12 cellular contexts compared by ENCODE assay signal in the genomic region with DNA sequence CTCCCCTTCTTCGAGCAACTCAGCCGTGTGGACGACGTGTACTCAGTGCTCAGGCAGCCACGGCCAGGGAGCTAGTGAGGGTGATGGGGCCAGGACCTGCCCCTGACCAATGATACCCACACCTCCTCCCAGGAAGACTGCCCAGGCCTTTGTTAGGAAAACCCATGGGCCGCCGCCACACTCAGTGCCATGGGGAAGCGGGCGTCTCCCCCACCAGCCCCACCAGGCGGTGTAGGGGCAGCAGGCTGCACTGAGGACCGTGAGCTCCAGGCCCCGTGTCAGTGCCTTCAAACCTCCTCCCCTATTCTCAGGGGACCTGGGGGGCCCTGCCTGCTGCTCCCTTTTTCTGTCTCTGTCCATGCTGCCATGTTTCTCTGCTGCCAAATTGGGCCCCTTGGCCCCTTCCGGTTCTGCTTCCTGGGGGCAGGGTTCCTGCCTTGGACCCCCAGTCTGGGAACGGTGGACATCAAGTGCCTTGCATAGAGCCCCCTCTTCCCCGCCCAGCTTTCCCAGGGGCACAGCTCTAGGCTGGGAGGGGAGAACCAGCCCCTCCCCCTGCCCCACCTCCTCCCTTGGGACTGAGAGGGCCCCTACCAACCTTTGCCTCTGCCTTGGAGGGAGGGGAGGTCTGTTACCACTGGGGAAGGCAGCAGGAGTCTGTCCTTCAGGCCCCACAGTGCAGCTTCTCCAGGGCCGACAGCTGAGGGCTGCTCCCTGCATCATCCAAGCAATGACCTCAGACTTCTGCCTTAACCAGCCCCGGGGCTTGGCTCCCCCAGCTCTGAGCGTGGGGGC. TPM values are rescaled to one million over a fixed set of nuclear protein-coding genes. Genes with fewer than 3 reads are reported as not detected.
DNase-seq lines count a peak whose midpoint lies in the region; ATAC-seq and TF ChIP-seq lines count a peak whose summit lies in the region.
"Had no signal": no experiment of that assay in that cellular context is flagged by ENCODE, and none has a peak within 500 bp of the region (broad histone marks: within the 10 kb centered on the region; RNA-seq: fewer than 3 reads in every experiment).

No MANE protein-coding gene starts in this region.

- H3K27ac ChIP-seq in CD4-positive, alpha-beta memory T cell (ENCODE audit: low read depth, low read length): no peak overlapping the region
- H3K27ac ChIP-seq in Panc1 (ENCODE audit: low read length): peak overlapping the region; percentile 94
- peak overlapping the region in 9 of 10 donors; percentile 84 to 95 (median 92) for H3K27ac ChIP-seq in heart right ventricle
- peak overlapping the region; percentile 86 to 99 for H3K27ac ChIP-seq in prostate gland

- no peaks in the 10 kb centered on the region for H3K9me3 ChIP-seq in CD4-positive, alpha-beta memory T cell (ENCODE audit: control insufficient read depth in 1 of 2, low read length in 2 of 2)
- H3K9me3 ChIP-seq in Panc1 (ENCODE audit: control insufficient read depth, insufficient read depth, low read depth, low read length) (no peaks in the 10 kb centered on the region), heart right ventricle (no peaks in the 10 kb centered on the region), prostate gland (no peaks in the 10 kb centered on the region)

- H3K9me3 Mint-ChIP-seq in CD4-positive, alpha-beta memory T cell: no peaks in the 10 kb centered on the region
- H3K9me3 Mint-ChIP-seq: activated naive CD4-positive, alpha-beta T cell treated with anti-CD3 and anti-CD28 coated beads, Interleukin-2, amount 50 U/mL, for 24 hours had no signal

- peak overlapping the region; percentile 9 to 100 (median 93) for H3K27ac Mint-ChIP-seq in CD4-positive, alpha-beta memory T cell

- CTCF ChIA-PET in CD4-positive, alpha-beta memory T cell (lab: Charles Lee; ENCODE audit: partially characterized antibody): interaction anchor here (1.0 to 2.2 kb wide), 5 partner anchors 8 to 132 kb away, joined by 3 to 10 read pairs (median 4); no protein-coding TSS in a partner anchor
- CTCF ChIA-PET in Panc1 (lab: Charles Lee): interaction anchor here (1.1 kb wide), 1 partner anchor 61 kb away, joined by 3 read pairs; no protein-coding TSS in a partner anchor

- ATAC-seq in Panc1 (no peak), heart right ventricle (no peak), omental fat pad (ENCODE audit: low FRiP score) (no peak)

- in situ Hi-C loops in Panc1 (cut with HindIII; ENCODE audit: low pct_unique_long_range_greater_than_20kb, low sequenced_read_pairs): no loop called here

- peaks cover 31 to 70% (median 50%) of the 10 kb centered on the region in 4 donors for H3K4me1 Mint-ChIP-seq in CD4-positive, alpha-beta memory T cell

- H3K4me3 Mint-ChIP-seq in CD4-positive, alpha-beta memory T cell: peak overlapping the region in 3 of 8 donors; percentile 21 to 35 (median 29)

- 63 to 65% methylated on average over 18 of the region's 18 CpGs for WGBS in heart right ventricle, 2 donors
- 61% methylated on average over 13 of the region's 18 CpGs for WGBS in prostate gland

- intact Hi-C loops in CD4-positive, alpha-beta memory T cell (cut with micrococcal nuclease): loop anchor here (5.0 kb wide), 3 partner anchors 48 to 983 kb away; partner anchors contain the start of gene DNPEP
- intact Hi-C loops in Panc1 (cut with micrococcal nuclease; ENCODE audit: unreplicated experiment): loop anchor here (5.0 kb wide), 1 partner anchor 58 kb away; no protein-coding TSS in a partner anchor
- intact Hi-C loops in heart right ventricle (cut with DNase I): loop anchor here in 8 of 10 donors (5.0 to 10.0 kb wide), 6 partner anchors 58 to 253 kb away; partner anchors contain the start of genes BCS1L (in 3 of the 8) and ZNF142 (in 3 of the 8)
- intact Hi-C loops in prostate gland (cut with DNase I): loop anchor here (5.0 kb wide), 1 partner anchor 48 kb away; no protein-coding TSS in a partner anchor

- BruUV-seq in Panc1 (replicated peaks; lab: Mats Ljungman, UMichigan): no TSS peak

- DNase-seq in CD4-positive, alpha-beta memory T cell: peak in 1 of 5 donors; percentile 43
- DNase-seq in Panc1 (ENCODE audit: low read depth, low spot score) (no peak), heart right ventricle (no peak), prostate gland (ENCODE audit: low spot score) (no peak), NCI-H146 (lab: John Stamatoyannopoulos, UW) (no peak), omental fat pad (ENCODE audit: low spot score) (no peak), NCI-H146 treated with DMSO at 0.1 percent for 48 hours (lab: John Stamatoyannopoulos, UW; ENCODE audit: unreplicated experiment) (no peak), putamen (ENCODE audit: low spot score) (no peak)

- peaks cover 66% of the 10 kb centered on the region for H3K4me1 ChIP-seq in CD4-positive, alpha-beta memory T cell (ENCODE audit: insufficient read depth, low read length)
- H3K4me1 ChIP-seq in Panc1 (ENCODE audit: control insufficient read depth, insufficient read depth, low read length): peaks cover 55% of the 10 kb centered on the region
- peaks cover 30 to 69% (median 55%) of the 10 kb centered on the region in 9 donors for H3K4me1 ChIP-seq in heart right ventricle
- H3K4me1 ChIP-seq in prostate gland (replicated peaks): peaks cover 25% of the 10 kb centered on the region

- no peak for TF ChIP-seq POLR2A in prostate gland (IDR thresholded peaks at IDR 0.05)

- H3K27me3 Mint-ChIP-seq in CD4-positive, alpha-beta memory T cell: no peaks in the 10 kb centered on the region
- H3K27me3 Mint-ChIP-seq: activated naive CD4-positive, alpha-beta T cell treated with anti-CD3 and anti-CD28 coated beads, Interleukin-2, amount 50 U/mL, for 24 hours had no signal

- peaks cover 6 to 43% of the 10 kb centered on the region in 2 donors for H3K36me3 Mint-ChIP-seq in CD4-positive, alpha-beta memory T cell

- H3K4me3 ChIP-seq in CD4-positive, alpha-beta memory T cell (ENCODE audit: low read length in 2 of 2): no peak overlapping the region
- no peak overlapping the region for H3K4me3 ChIP-seq in Panc1 (ENCODE audit: low read depth in 2 of 2, low read length in 2 of 2)
- no peak overlapping the region for H3K4me3 ChIP-seq in heart right ventricle
- no peak overlapping the region for H3K4me3 ChIP-seq in prostate gland

- TF ChIP-seq CTCF in Panc1 (IDR thresholded peaks at IDR 0.05): no peak
- TF ChIP-seq CTCF in heart right ventricle (IDR thresholded peaks at IDR 0.05): no peak
- TF ChIP-seq CTCF in prostate gland (IDR thresholded peaks at IDR 0.05): no peak
- TF ChIP-seq CTCF in omental fat pad (IDR thresholded peaks at IDR 0.05): no peak

- POLR2A ChIA-PET in CD4-positive, alpha-beta memory T cell (lab: Charles Lee; ENCODE audit: partially characterized antibody): interaction anchor here (0.8 to 6.1 kb wide), 8 partner anchors 8 to 134 kb away, joined by 3 to 109 read pairs (median 4); partner anchors contain the start of genes AAMP, PNKD and TMBIM1
- POLR2A ChIA-PET in Panc1 (lab: Charles Lee): no interaction called here

- H3K36me3 ChIP-seq in CD4-positive, alpha-beta memory T cell (ENCODE audit: insufficient read depth, low read length): peaks cover 25% of the 10 kb centered on the region
- H3K36me3 ChIP-seq in Panc1 (ENCODE audit: control insufficient read depth, insufficient read depth, low read length) (no peaks in the 10 kb centered on the region; the same call in none of the 2 replicates), heart right ventricle (peaks cover 0 to 45% (median 37%) of the 10 kb centered on the region in 9 donors), prostate gland (peaks cover 7 to 24% of the 10 kb centered on the region in 2 donors)

- H3K27me3 ChIP-seq in CD4-positive, alpha-beta memory T cell (ENCODE audit: insufficient read depth, low read length): no peaks in the 10 kb centered on the region
- no peaks in the 10 kb centered on the region for H3K27me3 ChIP-seq in Panc1 (ENCODE audit: control insufficient read depth, insufficient read depth, low read length)
- no peaks in the 10 kb centered on the region for H3K27me3 ChIP-seq in heart right ventricle
- no peaks in the 10 kb centered on the region for H3K27me3 ChIP-seq in prostate gland (replicated peaks; ENCODE audit: insufficient read depth)

RNA-seq across cellular contexts. Expression of gene CTDSP1, which starts 4.9 kb away (rescaled TPM):
- total RNA-seq in CD4-positive, alpha-beta memory T cell: 100 to 1,000 TPM; 182 to 183 TPM
- 10 to 100 TPM; 26.4 to 37.7 TPM for polyA plus RNA-seq in CD4-positive, alpha-beta memory T cell
- 128 TPM for total RNA-seq in Panc1 (2021; ENCODE audit: unreplicated experiment)
- polyA plus RNA-seq in Panc1 (2012; ENCODE audit: insufficient read length): 124 TPM
- 100 to 1,000 TPM in 2 of 10 donors, 10 to 100 TPM in 8; 77.9 to 118 (median 89.5) TPM for total RNA-seq in heart right ventricle
- 10 to 100 TPM; 84.2 to 95.0 TPM for polyA plus RNA-seq in heart right ventricle
- total RNA-seq in prostate gland: 100 to 1,000 TPM; 145 to 180 TPM
- 100 to 1,000 TPM in 2 of 4 donors, 10 to 100 TPM in 2; 77.6 to 147 (median 93.7) TPM for total RNA-seq in omental fat pad

RNA-seq across cellular contexts. Expression of gene VIL1, which starts 14.4 kb away (rescaled TPM):
- total RNA-seq in CD4-positive, alpha-beta memory T cell: not detected
- polyA plus RNA-seq in CD4-positive, alpha-beta memory T cell: not detected
- 0.18 TPM for total RNA-seq in Panc1 (2021; ENCODE audit: unreplicated experiment)
- 0.07 TPM for polyA plus RNA-seq in Panc1 (2012; ENCODE audit: insufficient read length)
- total RNA-seq in heart right ventricle: not detected
- under 1 TPM in 1 of 2 donors, not detected in 1; 0.06 TPM for polyA plus RNA-seq in heart right ventricle
- total RNA-seq in prostate gland: under 1 TPM in 1 of 2 donors, not detected in 1; 0.09 TPM
- not detected for total RNA-seq in omental fat pad
- total RNA-seq: G401; T-helper 2 cell treated with Interferon-gamma antibody and Interleukin-4, amounts not matched to agents 100 ng/mL and 5 ng/mL, for 36 hours had no signal
- polyA plus RNA-seq: neural cell had no signal

RNA-seq across cellular contexts. Expression of gene SLC11A1, which starts 22.5 kb away (rescaled TPM):
- total RNA-seq in CD4-positive, alpha-beta memory T cell: 1 to 10 TPM; 1.3 to 1.9 TPM
- under 1 TPM; 0.37 to 0.92 TPM for polyA plus RNA-seq in CD4-positive, alpha-beta memory T cell
- total RNA-seq in Panc1 (2021; ENCODE audit: unreplicated experiment) (0.31 TPM), heart right ventricle (1 to 10 TPM in 9 of 10 donors, under 1 TPM in 1; 0.64 to 9.1 (median 4.0) TPM), prostate gland (10 to 100 TPM; 10.8 to 11.4 TPM), omental fat pad (100 to 1,000 TPM in 2 of 4 donors, 10 to 100 TPM in 2; 40.0 to 218 (median 127) TPM)
- 0.62 TPM for polyA plus RNA-seq in Panc1 (2012; ENCODE audit: insufficient read length)
- 1 to 10 TPM; 4.5 to 8.0 TPM for polyA plus RNA-seq in heart right ventricle
- polyA plus RNA-seq: neural cell had no signal

RNA-seq across cellular contexts. Expression of gene CATIP, which starts 47.9 kb away (rescaled TPM):
- not detected for total RNA-seq in CD4-positive, alpha-beta memory T cell
- polyA plus RNA-seq in CD4-positive, alpha-beta memory T cell: not detected
- total RNA-seq in Panc1 (2021; ENCODE audit: unreplicated experiment) (0.18 TPM), heart right ventricle (not detected), prostate gland (1 to 10 TPM in 1 of 2 donors, not detected in 1; 2.0 TPM), omental fat pad (not detected)
- 0.55 TPM for polyA plus RNA-seq in Panc1 (2012; ENCODE audit: insufficient read length)
- under 1 TPM in 1 of 2 donors, not detected in 1; 0.04 TPM for polyA plus RNA-seq in heart right ventricle
- total RNA-seq: T-helper 2 cell treated with Interferon-gamma antibody and Interleukin-4, amounts not matched to agents 100 ng/mL and 5 ng/mL, for 36 hours had no signal
- polyA plus RNA-seq: neural cell had no signal
